Comparison of ENCODE assay signal across 8 cellular contexts in genomic region chr9:23821400-23822181, GRCh38. TPM values are rescaled to one million over a fixed set of nuclear protein-coding genes. Genes with fewer than 3 reads are reported as not detected.
DNase-seq lines count a peak whose midpoint lies in the region; ATAC-seq and TF ChIP-seq lines count a peak whose summit lies in the region.

No MANE protein-coding gene starts in this region.

- peak; percentile 46 for DNase-seq in Right ventricle myocardium inferior (ENCODE audit: missing footprints)
- DNase-seq in cardiac septum (ENCODE audit: low spot score), result no peak
- DNase-seq in MCF 10A (ENCODE audit: unreplicated experiment), result peak; percentile 33
- no peak for DNase-seq in lung (ENCODE audit: low spot score)
- no peak for DNase-seq in uterus
- DNase-seq in NCI-H774 (lab: John Stamatoyannopoulos, UW), result no peak

- H3K4me3 ChIP-seq in lung, result peak overlapping the region; percentile 32
- H3K4me3 ChIP-seq in uterus, result peak overlapping the region; percentile 2 to 26

- H3K4me1 ChIP-seq in lung (ENCODE audit: control insufficient read depth in 2 of 2, insufficient read depth in 2 of 2, low read length in 2 of 2) (peaks cover 5 to 11% of the 10 kb centered on the region in 2 donors), uterus (peaks cover 6 to 11% of the 10 kb centered on the region in 2 donors)

- TF ChIP-seq POLR2A in uterus (IDR thresholded peaks at IDR 0.05), result no peak

- WGBS in lung, 2 donors, result 1 to 3% methylated on average over 63 to 95 of the region's 95 CpGs

- peaks cover 10% of the 10 kb centered on the region for H3K4me1 Mint-ChIP-seq in MCF 10A (ENCODE audit: insufficient read depth, unreplicated experiment)

- H3K27me3 ChIP-seq in lung (ENCODE audit: control insufficient read depth, insufficient read depth) (peaks cover 33% of the 10 kb centered on the region), uterus (peaks cover 14 to 28% of the 10 kb centered on the region in 2 donors)

- H3K9me3 ChIP-seq in lung (ENCODE audit: control insufficient read depth in 2 of 2, insufficient read depth in 1 of 2, low read length in 1 of 2), result peaks cover 0 to 21% of the 10 kb centered on the region in 2 donors
- no peaks in the 10 kb centered on the region for H3K9me3 ChIP-seq in uterus

- CTCF ChIA-PET in MCF 10A (lab: Yijun Ruan, JAX), result interaction anchor here (0.6 to 1.0 kb wide), 6 partner anchors 49 to 196 kb away, joined by 3 to 4 read pairs (median 3); no protein-coding TSS in a partner anchor

- H3K4me3 Mint-ChIP-seq in MCF 10A (ENCODE audit: unreplicated experiment), result peak overlapping the region; percentile 89

- ATAC-seq in Right ventricle myocardium inferior, result no peak
- ATAC-seq in lung (ENCODE audit: insufficient read depth, low FRiP score), result no peak
- no peak for ATAC-seq in GM18861 (IDR thresholded peaks at IDR 0.05; ENCODE audit: unreplicated experiment)
- ATAC-seq in GM21528 (IDR thresholded peaks at IDR 0.05; ENCODE audit: low FRiP score, unreplicated experiment), result no peak

- TF ChIP-seq CTCF in MCF 10A (IDR thresholded peaks at IDR 0.05; ENCODE audit: unreplicated experiment) (no peak), lung (IDR thresholded peaks at IDR 0.05; ENCODE audit: control extremely low read depth, extremely low read depth) (no peak), uterus (IDR thresholded peaks at IDR 0.05) (no peak)

- H3K36me3 Mint-ChIP-seq in MCF 10A (ENCODE audit: insufficient read depth, unreplicated experiment), result no peaks in the 10 kb centered on the region

- H3K9me3 Mint-ChIP-seq in MCF 10A (ENCODE audit: unreplicated experiment), result no peaks in the 10 kb centered on the region

- intact Hi-C loops in Right ventricle myocardium inferior (cut with DNase I) (no loop called here), cardiac septum (cut with DNase I) (no loop called here), MCF 10A (cut with micrococcal nuclease) (loop anchor here (2.0 to 10.0 kb wide), 5 partner anchors 53 to 1853 kb away; partner anchors contain the start of gene TUSC1), uterus (cut with DNase I; ENCODE audit: low total_unique reads) (no loop called here)

- no peaks in the 10 kb centered on the region for H3K36me3 ChIP-seq in lung (ENCODE audit: control insufficient read depth in 2 of 2, insufficient read depth in 2 of 2, low read length in 2 of 2)
- no peaks in the 10 kb centered on the region for H3K36me3 ChIP-seq in uterus

- no TSS peak for BruUV-seq in MCF 10A (replicated peaks; lab: Mats Ljungman, UMichigan)

- no peaks in the 10 kb centered on the region for H3K27me3 Mint-ChIP-seq in MCF 10A (ENCODE audit: insufficient read depth, unreplicated experiment)

- H3K27ac ChIP-seq in lung (ENCODE audit: low read depth in 1 of 2, low read length in 1 of 2) (no peak overlapping the region), uterus (no peak overlapping the region)

- H3K27ac Mint-ChIP-seq in MCF 10A (ENCODE audit: low read depth, unreplicated experiment), result no peak overlapping the region

- POLR2A ChIA-PET in MCF 10A (lab: Yijun Ruan, JAX), result interaction anchor here (0.7 to 2.4 kb wide), 6 partner anchors 9 to 208 kb away, joined by 3 to 9 read pairs (median 6); no protein-coding TSS in a partner anchor

RNA-seq across cellular contexts. Expression of gene ELAVL2, which starts 4.4 kb away (rescaled TPM):
- total RNA-seq in Right ventricle myocardium inferior (not detected), cardiac septum (0.32 TPM), MCF 10A (2022) (1.6 and 6.0 TPM in 2 replicates), lung (1 to 10 TPM in 1 of 2 donors, not detected in 1; 1.7 TPM), uterus (1 to 10 TPM in 1 of 4 donors, under 1 TPM in 1, not detected in 2; 0.15 to 4.4 TPM)
- under 1 TPM in 1 of 2 donors, not detected in 1; 0.02 TPM for polyA plus RNA-seq in lung

Comparison
In these comparisons a context has a peak if more than half of its experiments do, and no peak if none do; other contexts are left out.
1. DNase-seq: peak in Right ventricle myocardium inferior (single experiment) and MCF 10A (single experiment); none in cardiac septum (single experiment), lung (single experiment), uterus (0 of 2) and NCI-H774 (single experiment).